ENCODE assay signal across 25 cellular contexts in genomic region chr16:86330906-86331305, GRCh38.
"Had no signal": no experiment of that assay in that cellular context is flagged by ENCODE, and none has a peak within 500 bp of the region (broad histone marks: within the 10 kb centered on the region; RNA-seq: fewer than 3 reads in every experiment).

No MANE protein-coding gene starts in this region.

- H3K79me2 ChIP-seq: hepatocyte had no signal

- H3K36me3 Mint-ChIP-seq: immature natural killer cell, mesothelial cell of epicardium had no signal

- H3K27ac ChIP-seq: coronary artery, dorsolateral prefrontal cortex, esophagus muscularis mucosa, foreskin keratinocyte, gastroesophageal sphincter, heart left ventricle, hepatocyte, left lung, lower lobe of right lung had no signal

- H3K4me1 Mint-ChIP-seq: immature natural killer cell had no signal

- H3K9me3 ChIP-seq: esophagus muscularis mucosa, gastroesophageal sphincter, left lung, lower lobe of right lung, mucosa of descending colon had no signal

- H3K4me3 ChIP-seq: coronary artery, dorsolateral prefrontal cortex, esophagus muscularis mucosa, gastroesophageal sphincter, heart left ventricle, hepatocyte, left lung, lower lobe of right lung, mucosa of descending colon had no signal

- H3K4me2 ChIP-seq: hepatocyte had no signal

- H3K4me3 Mint-ChIP-seq: immature natural killer cell, mesothelial cell of epicardium had no signal

- H3K27ac Mint-ChIP-seq: immature natural killer cell, mesothelial cell of epicardium had no signal

- H2AFZ ChIP-seq: hepatocyte had no signal

- H3K9me3 Mint-ChIP-seq: immature natural killer cell, mesothelial cell of epicardium had no signal

- H3K36me3 ChIP-seq: esophagus muscularis mucosa, gastroesophageal sphincter, heart left ventricle, left lung, lower lobe of right lung had no signal

- H3K27me3 ChIP-seq: foreskin keratinocyte, gastroesophageal sphincter, hepatocyte had no signal

- FAIRE-seq: colon, endothelial cell of umbilical vein, frontal cortex, kidney had no signal

- DNase-seq: dermis blood vessel endothelial cell; effector CD4-positive, alpha-beta T cell; effector memory CD4-positive, alpha-beta T cell; foreskin keratinocyte; hypothalamus; immature natural killer cell; islet precursor cell; kidney; kidney glomerular epithelial cell; left colon; left lung; left ventricle myocardium superior; lower lobe of right lung; mesenchymal stem cell; mucosa of descending colon had no signal

- ATAC-seq: foreskin keratinocyte, gastroesophageal sphincter, heart left ventricle, left colon, left lung, left ventricle myocardium superior, lower lobe of right lung, mucosa of descending colon had no signal

- H3K4me1 ChIP-seq: esophagus muscularis mucosa, foreskin keratinocyte, gastroesophageal sphincter, heart left ventricle, left lung, lower lobe of right lung had no signal
